Comparison of ENCODE assay signal across 21 cellular contexts in genomic region chr18:10465157-10465990, GRCh38. TPM values are rescaled to one million over a fixed set of nuclear protein-coding genes. Genes with fewer than 3 reads are reported as not detected.
"Had no signal": no experiment of that assay in that cellular context is flagged by ENCODE, and none has a peak within 500 bp of the region (broad histone marks: within the 10 kb centered on the region; RNA-seq: fewer than 3 reads in every experiment).

No MANE protein-coding gene starts in this region.

- H3K27ac Mint-ChIP-seq: activated CD4-positive, alpha-beta memory T cell treated with anti-CD3 and anti-CD28 coated beads, Interleukin-2, amount 10 ng/mL, durations not matched to agents 7 days and 5 days; activated CD8-positive, alpha-beta memory T cell treated with anti-CD3 and anti-CD28 coated beads, Interleukin-2, amount 10 ng/mL, durations not matched to agents 7 days and 5 days; activated naive CD8-positive, alpha-beta T cell; natural killer cell treated with Interleukin-12 subunit alpha and Interleukin-12 subunit beta and Interleukin-15 and Interleukin-18, amount 100 ng/mL, for 72 hours; T-helper 2 cell treated with Interferon-gamma antibody and Interleukin-4, amounts not matched to agents 5 μg/mL and 100 μg/mL, for 36 hours had no signal

- FAIRE-seq: frontal cortex, keratinocyte, TTC549 had no signal

- ATAC-seq: activated CD8-positive, alpha-beta memory T cell treated with anti-CD3 and anti-CD28 coated beads, Interleukin-2, amount 10 ng/mL, durations not matched to agents 7 days and 5 days; natural killer cell treated with Interleukin-12 subunit alpha and Interleukin-12 subunit beta and Interleukin-15 and Interleukin-18, amount 100 ng/mL, for 72 hours; stimulated activated memory B cell treated with anti-CD40 and anti-IgM and Interleukin-4, amounts not matched to agents 10 μg/mL and 1 μg/mL and 100 μg/mL, for 72 hours had no signal

- H3K27me3 ChIP-seq: colonic mucosa, spleen had no signal

- H3K4me1 Mint-ChIP-seq: activated CD4-positive, alpha-beta memory T cell treated with anti-CD3 and anti-CD28 coated beads, Interleukin-2, amount 10 ng/mL, durations not matched to agents 7 days and 5 days; activated CD8-positive, alpha-beta memory T cell treated with anti-CD3 and anti-CD28 coated beads, Interleukin-2, amount 10 ng/mL, durations not matched to agents 7 days and 5 days; stimulated activated memory B cell treated with anti-CD40 and anti-IgM and Interleukin-4, amounts not matched to agents 10 μg/mL and 1 μg/mL and 100 μg/mL, for 72 hours had no signal

- H3K4me1 ChIP-seq: colonic mucosa, spleen had no signal

- H3K36me3 ChIP-seq: colonic mucosa, spleen had no signal

- H3K4me3 ChIP-seq: colonic mucosa, lung, spleen had no signal

- H3K9me3 Mint-ChIP-seq: activated CD4-positive, alpha-beta memory T cell treated with anti-CD3 and anti-CD28 coated beads, Interleukin-2, amount 10 ng/mL, durations not matched to agents 7 days and 5 days; mesothelial cell of epicardium; natural killer cell treated with Interleukin-12 subunit alpha and Interleukin-12 subunit beta and Interleukin-15 and Interleukin-18, amount 100 ng/mL, for 72 hours; T-helper 2 cell treated with Interferon-gamma antibody and Interleukin-4, amounts not matched to agents 5 μg/mL and 100 μg/mL, for 36 hours had no signal

- H3K36me3 Mint-ChIP-seq: activated CD8-positive, alpha-beta memory T cell treated with anti-CD3 and anti-CD28 coated beads, Interleukin-2, amount 10 ng/mL, durations not matched to agents 7 days and 5 days; activated naive CD8-positive, alpha-beta T cell; natural killer cell treated with Interleukin-12 subunit alpha and Interleukin-12 subunit beta and Interleukin-15 and Interleukin-18, amount 100 ng/mL, for 72 hours; stimulated activated memory B cell treated with anti-CD40 and anti-IgM and Interleukin-4, amounts not matched to agents 10 μg/mL and 1 μg/mL and 100 μg/mL, for 72 hours had no signal

- DNase-seq: activated CD4-positive, alpha-beta memory T cell treated with anti-CD3 and anti-CD28 coated beads, Interleukin-2, amount 10 ng/mL, durations not matched to agents 7 days and 5 days; activated CD4-positive, alpha-beta T cell treated with anti-CD3 and anti-CD28 coated beads for 48 hours; activated CD4-positive, CD25-positive, alpha-beta regulatory T cell; activated CD8-positive, alpha-beta memory T cell treated with anti-CD3 and anti-CD28 coated beads, Interleukin-2, amount 10 ng/mL, durations not matched to agents 7 days and 5 days; amniotic stem cell; colonic mucosa; head of caudate nucleus; occipital lobe; retina; spleen; stimulated activated CD4-positive, alpha-beta T cell treated with anti-CD3 and anti-CD28 coated beads, Interleukin-4, amount 100 ng/mL, for 4 hours had no signal

- H3K4me3 Mint-ChIP-seq: activated CD4-positive, alpha-beta memory T cell treated with anti-CD3 and anti-CD28 coated beads, Interleukin-2, amount 10 ng/mL, durations not matched to agents 7 days and 5 days; activated CD8-positive, alpha-beta memory T cell treated with anti-CD3 and anti-CD28 coated beads, Interleukin-2, amount 10 ng/mL, durations not matched to agents 7 days and 5 days; activated naive CD8-positive, alpha-beta T cell; mesothelial cell of epicardium; natural killer cell treated with Interleukin-12 subunit alpha and Interleukin-12 subunit beta and Interleukin-15 and Interleukin-18, amount 100 ng/mL, for 72 hours; stimulated activated memory B cell treated with anti-CD40 and anti-IgM and Interleukin-4, amounts not matched to agents 10 μg/mL and 1 μg/mL and 100 μg/mL, for 72 hours; T-helper 2 cell treated with Interferon-gamma antibody and Interleukin-4, amounts not matched to agents 5 μg/mL and 100 μg/mL, for 36 hours had no signal

- H3K9me3 ChIP-seq: colonic mucosa, spleen had no signal

- H3K27me3 Mint-ChIP-seq: stimulated activated memory B cell treated with anti-CD40 and anti-IgM and Interleukin-4, amounts not matched to agents 10 μg/mL and 1 μg/mL and 100 μg/mL, for 72 hours had no signal

- H3K27ac ChIP-seq: colonic mucosa, spleen had no signal

RNA-seq across cellular contexts. Expression of gene APCDD1, which starts 10.9 kb away (rescaled TPM):
- total RNA-seq: activated CD4-positive, alpha-beta memory T cell treated with anti-CD3 and anti-CD28 coated beads, Interleukin-2, amount 10 ng/mL, durations not matched to agents 7 days and 5 days; activated CD8-positive, alpha-beta memory T cell treated with anti-CD3 and anti-CD28 coated beads, Interleukin-2, amount 10 ng/mL, durations not matched to agents 7 days and 5 days; epithelial cell of proximal tubule; natural killer cell treated with Interleukin-12 subunit alpha and Interleukin-12 subunit beta and Interleukin-15 and Interleukin-18, amount 100 ng/mL, for 72 hours had no signal
